ENCODE assay signal across 20 cellular contexts in the genomic region with DNA sequence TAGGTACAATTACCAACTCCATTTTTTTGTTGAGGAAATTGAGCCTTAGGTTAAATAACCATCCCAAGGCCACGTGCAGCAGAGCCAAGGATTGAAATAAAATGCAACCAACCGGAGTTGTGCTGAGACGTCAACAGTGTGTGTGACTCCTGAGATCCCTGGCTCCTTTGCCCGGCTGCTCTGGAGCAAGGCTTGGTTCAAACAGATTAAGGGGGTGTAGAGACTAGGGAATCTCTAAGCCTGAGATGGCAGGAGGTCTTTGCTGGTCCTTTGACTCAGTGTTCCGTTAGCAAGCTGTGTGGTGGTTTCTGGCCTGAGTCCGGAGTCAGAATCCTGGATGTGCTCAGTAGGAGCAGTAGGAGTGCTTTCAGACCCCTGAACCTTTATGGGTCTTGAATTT. TPM values are rescaled to one million over a fixed set of nuclear protein-coding genes. Genes with fewer than 3 reads are reported as not detected.
A peak's percentile ranks its signal among the peaks of the same experiment; 100 is the strongest.
DNase-seq lines count a peak whose midpoint lies in the region; ATAC-seq, FAIRE-seq and TF ChIP-seq lines count a peak whose summit lies in the region.
"Had no signal": no experiment of that assay in that cellular context is flagged by ENCODE, and none has a peak within 500 bp of the region (broad histone marks: within the 10 kb centered on the region; RNA-seq: fewer than 3 reads in every experiment).

No MANE protein-coding gene starts in this region.

- intact Hi-C loops in natural killer cell (cut with micrococcal nuclease) = no loop called here
- intact Hi-C loops in CD4-positive, alpha-beta memory T cell (cut with micrococcal nuclease) = no loop called here

- H3K9me3 Mint-ChIP-seq in natural killer cell (no peaks in the 10 kb centered on the region), nephron progenitor cell (peaks cover 13% of the 10 kb centered on the region), type B pancreatic cell (no peaks in the 10 kb centered on the region)
- H3K9me3 Mint-ChIP-seq in natural killer cell treated with Interleukin-12 subunit alpha and Interleukin-12 subunit beta and Interleukin-15 and Interleukin-18, amount 100 ng/mL, for 72 hours = no peaks in the 10 kb centered on the region
- H3K9me3 Mint-ChIP-seq in CD4-positive, alpha-beta memory T cell = peaks cover 0 to 17% (median 3%) of the 10 kb centered on the region in 8 donors

- H3K36me3 Mint-ChIP-seq in natural killer cell = no peaks in the 10 kb centered on the region
- H3K36me3 Mint-ChIP-seq in natural killer cell treated with Interleukin-12 subunit alpha and Interleukin-12 subunit beta and Interleukin-15 and Interleukin-18, amount 100 ng/mL, for 72 hours = no peaks in the 10 kb centered on the region
- H3K36me3 Mint-ChIP-seq in nephron progenitor cell (ENCODE audit: low read depth) = peaks cover 17% of the 10 kb centered on the region
- no peaks in the 10 kb centered on the region for H3K36me3 Mint-ChIP-seq in type B pancreatic cell
- no peaks in the 10 kb centered on the region for H3K36me3 Mint-ChIP-seq in CD4-positive, alpha-beta memory T cell

- H3K4me3 ChIP-seq in bronchial epithelial cell (ENCODE audit: low read depth, low read length) = no peak overlapping the region
- no peak overlapping the region for H3K4me3 ChIP-seq in CD4-positive, alpha-beta memory T cell (ENCODE audit: low read length in 2 of 2)

- peak; percentile 7 for FAIRE-seq in bronchial epithelial cell (lab: Jason Lieb, UNC)
- FAIRE-seq: G401.6 had no signal

- H3K27me3 Mint-ChIP-seq in natural killer cell (ENCODE audit: low read depth in 2 of 2) (peaks cover 46 to 57% of the 10 kb centered on the region in 2 donors), nephron progenitor cell (ENCODE audit: low read depth, poor library complexity) (peaks cover 6% of the 10 kb centered on the region), type B pancreatic cell (peaks cover 75% of the 10 kb centered on the region)
- peaks cover 51 to 80% of the 10 kb centered on the region in 2 donors for H3K27me3 Mint-ChIP-seq in natural killer cell treated with Interleukin-12 subunit alpha and Interleukin-12 subunit beta and Interleukin-15 and Interleukin-18, amount 100 ng/mL, for 72 hours
- peaks cover 50 to 59% of the 10 kb centered on the region in 2 donors for H3K27me3 Mint-ChIP-seq in CD4-positive, alpha-beta memory T cell

- H3K4me3 Mint-ChIP-seq in natural killer cell = peak overlapping the region; percentile 47
- no peak overlapping the region for H3K4me3 Mint-ChIP-seq in natural killer cell treated with Interleukin-12 subunit alpha and Interleukin-12 subunit beta and Interleukin-15 and Interleukin-18, amount 100 ng/mL, for 72 hours
- H3K4me3 Mint-ChIP-seq in nephron progenitor cell = peak overlapping the region; percentile 88
- H3K4me3 Mint-ChIP-seq in type B pancreatic cell = peak overlapping the region; percentile 90
- H3K4me3 Mint-ChIP-seq in CD4-positive, alpha-beta memory T cell = peak overlapping the region in 2 of 8 donors; percentile 15 to 57

- H3K27ac ChIP-seq in CD4-positive, alpha-beta memory T cell (ENCODE audit: low read depth, low read length) = no peak overlapping the region
- H3K27ac ChIP-seq: KMS-11 had no signal

- H3K27ac Mint-ChIP-seq in natural killer cell (no peak overlapping the region), nephron progenitor cell (peak overlapping the region; percentile 74), type B pancreatic cell (no peak overlapping the region)
- H3K27ac Mint-ChIP-seq in natural killer cell treated with Interleukin-12 subunit alpha and Interleukin-12 subunit beta and Interleukin-15 and Interleukin-18, amount 100 ng/mL, for 72 hours = no peak overlapping the region
- no peak overlapping the region for H3K27ac Mint-ChIP-seq in CD4-positive, alpha-beta memory T cell

- no peaks in the 10 kb centered on the region for H3K36me3 ChIP-seq in bronchial epithelial cell (ENCODE audit: control insufficient read depth, insufficient read depth, low read length)
- no peaks in the 10 kb centered on the region for H3K36me3 ChIP-seq in CD4-positive, alpha-beta memory T cell (ENCODE audit: insufficient read depth, low read length)

- no peak for TF ChIP-seq CTCF in natural killer cell (IDR thresholded peaks at IDR 0.05)
- TF ChIP-seq CTCF in bronchial epithelial cell (IDR thresholded peaks at IDR 0.05; ENCODE audit: insufficient read depth, low read length, severe bottlenecking) = no peak
- TF ChIP-seq CTCF in nephron progenitor cell (IDR thresholded peaks at IDR 0.05) = no peak
- no peak for TF ChIP-seq CTCF in type B pancreatic cell (conservative IDR thresholded peaks at IDR 0.05)

- DNase-seq in natural killer cell = no peak
- no peak for DNase-seq in natural killer cell treated with Interleukin-12 subunit alpha and Interleukin-12 subunit beta and Interleukin-15 and Interleukin-18, amount 100 ng/mL, for 72 hours (ENCODE audit: low spot score)
- DNase-seq in bronchial epithelial cell (ENCODE audit: low read depth) = no peak
- DNase-seq in nephron progenitor cell = peak; percentile 2
- no peak for DNase-seq in type B pancreatic cell (ENCODE audit: extremely low spot score, unreplicated experiment)
- DNase-seq in CD4-positive, alpha-beta memory T cell = no peak
- DNase-seq in NCI-H446 treated with DMSO at 0.1 percent for 48 hours (lab: John Stamatoyannopoulos, UW) = no peak
- DNase-seq: 8988T, Caco-2, GOT3, NCI-H1417 treated with DMSO at 0.1 percent for 48 hours, NCI-H1930, NCI-H226, NCI-H524 treated with DMSO at 0.1 percent for 48 hours, RPMI8226, SHP77 treated with DMSO at 0.1 percent for 48 hours had no signal

- ATAC-seq in natural killer cell (no peak), GM18861 (IDR thresholded peaks at IDR 0.05; ENCODE audit: unreplicated experiment) (no peak)
- no peak for ATAC-seq in natural killer cell treated with Interleukin-12 subunit alpha and Interleukin-12 subunit beta and Interleukin-15 and Interleukin-18, amount 100 ng/mL, for 72 hours

- CTCF ChIA-PET in CD4-positive, alpha-beta memory T cell (lab: Charles Lee; ENCODE audit: partially characterized antibody) = no interaction called here

- POLR2A ChIA-PET in CD4-positive, alpha-beta memory T cell (lab: Charles Lee; ENCODE audit: partially characterized antibody) = no interaction called here

- H3K4me1 Mint-ChIP-seq in natural killer cell (peaks cover 19 to 30% of the 10 kb centered on the region in 2 donors), nephron progenitor cell (peaks cover 65% of the 10 kb centered on the region), type B pancreatic cell (ENCODE audit: unreplicated experiment) (peaks cover 32% of the 10 kb centered on the region)
- peaks cover 5 to 16% of the 10 kb centered on the region in 2 donors for H3K4me1 Mint-ChIP-seq in natural killer cell treated with Interleukin-12 subunit alpha and Interleukin-12 subunit beta and Interleukin-15 and Interleukin-18, amount 100 ng/mL, for 72 hours (ENCODE audit: low read depth in 2 of 2)
- peaks cover 4 to 30% (median 17%) of the 10 kb centered on the region in 4 donors for H3K4me1 Mint-ChIP-seq in CD4-positive, alpha-beta memory T cell

- peaks cover 26% of the 10 kb centered on the region for H3K4me1 ChIP-seq in CD4-positive, alpha-beta memory T cell (ENCODE audit: insufficient read depth, low read length)

- peaks cover 3% of the 10 kb centered on the region for H3K27me3 ChIP-seq in bronchial epithelial cell (ENCODE audit: control insufficient read depth, insufficient read depth, low read length)
- H3K27me3 ChIP-seq in CD4-positive, alpha-beta memory T cell (ENCODE audit: insufficient read depth, low read length) = peaks cover 21% of the 10 kb centered on the region

- H3K9me3 ChIP-seq in CD4-positive, alpha-beta memory T cell (ENCODE audit: control insufficient read depth in 1 of 2, low read length in 2 of 2) = no peaks in the 10 kb centered on the region
- H3K9me3 ChIP-seq: Caco-2 had no signal

RNA-seq across cellular contexts. Expression of a gene that starts 1.4 kb away (rescaled TPM):
- under 1 TPM; 0.30 to 0.56 (median 0.32) TPM for total RNA-seq in natural killer cell
- total RNA-seq in natural killer cell treated with Interleukin-12 subunit alpha and Interleukin-12 subunit beta and Interleukin-15 and Interleukin-18, amount 100 ng/mL, for 72 hours = 1 to 10 TPM in 1 of 2 donors, under 1 TPM in 1; 0.08 to 1.1 TPM
- total RNA-seq in bronchial epithelial cell = under 0.01 TPM in 1 of 2 replicates, not detected in the other
- 1.3 and 7.8 TPM in 2 replicates for total RNA-seq in type B pancreatic cell (ENCODE audit: low replicate concordance)
- total RNA-seq in CD4-positive, alpha-beta memory T cell = not detected
- not detected for polyA plus RNA-seq in CD4-positive, alpha-beta memory T cell
- total RNA-seq: Caco-2 had no signal
- polyA plus RNA-seq: AG04450 had no signal
